Comparison of ENCODE assay signal across 15 cellular contexts in the genomic region with DNA sequence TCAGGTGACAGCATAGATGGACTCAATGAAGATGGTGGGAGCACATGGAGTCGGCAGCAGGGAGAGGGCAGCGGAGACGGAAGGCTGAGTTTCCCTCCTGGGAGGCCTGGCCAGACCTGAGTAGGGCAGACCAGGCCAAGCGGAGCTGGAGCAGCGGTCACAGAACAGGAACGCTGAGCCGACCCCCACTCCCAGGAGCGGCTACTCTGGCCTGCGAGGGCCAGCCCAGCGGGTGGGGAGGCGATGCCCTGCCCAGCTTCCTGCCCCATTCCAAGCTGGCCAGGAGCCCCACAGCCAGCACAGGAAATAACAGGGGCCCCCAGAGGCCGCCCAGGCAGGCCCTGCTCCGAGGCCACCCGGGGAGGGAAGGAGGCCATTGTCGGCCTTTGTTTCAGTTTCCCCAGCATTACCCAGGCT.
A peak's percentile ranks its signal among the peaks of the same experiment; 100 is the strongest.
DNase-seq lines count a peak whose midpoint lies in the region; ATAC-seq, FAIRE-seq and TF ChIP-seq lines count a peak whose summit lies in the region.
"Had no signal": no experiment of that assay in that cellular context is flagged by ENCODE, and none has a peak within 500 bp of the region (broad histone marks: within the 10 kb centered on the region; RNA-seq: fewer than 3 reads in every experiment).

No MANE protein-coding gene starts in this region.

- H3K9ac ChIP-seq in liver (ENCODE audit: low read depth in 1 of 2, low read length in 2 of 2) = no peak overlapping the region
- no peak overlapping the region for H3K9ac ChIP-seq in HepG2 (ENCODE audit: insufficient read depth, low read depth, low read length)

- no TSS peak for BruUV-seq in HepG2 (replicated peaks; lab: Mats Ljungman, UMichigan)

- H3K4me3 ChIP-seq in liver (ENCODE audit: low read depth in 1 of 3, low read length in 3 of 3) (no peak overlapping the region), HepG2 (replicated peaks in 1 of 3; ENCODE audit: insufficient read depth in 1 of 3, low read depth in 2 of 3, low read length in 3 of 3) (no peak overlapping the region), left ventricle myocardium inferior (peak overlapping the region; percentile 35), neuron (ENCODE audit: low read length) (peak overlapping the region; percentile 36)

- H2AFZ ChIP-seq in HepG2 (ENCODE audit: low read length) = no peak overlapping the region
- no peak overlapping the region for H2AFZ ChIP-seq in neuron (ENCODE audit: low read depth, low read length)

- POLR2A ChIA-PET in HepG2 (lab: Yijun Ruan, JAX) = no interaction called here

- no peaks in the 10 kb centered on the region for H3K36me3 ChIP-seq in liver (ENCODE audit: control insufficient read depth in 4 of 4, insufficient read depth in 3 of 4, low read depth in 1 of 4, low read length in 3 of 4)
- no peaks in the 10 kb centered on the region for H3K36me3 ChIP-seq in HepG2 (replicated peaks in 1 of 2; ENCODE audit: control insufficient read depth in 1 of 2, insufficient read depth in 2 of 2, low read length in 2 of 2)
- no peaks in the 10 kb centered on the region for H3K36me3 ChIP-seq in left ventricle myocardium inferior
- peaks cover 7% of the 10 kb centered on the region for H3K36me3 ChIP-seq in neuron (ENCODE audit: insufficient read depth, low read length)
- H3K36me3 ChIP-seq: breast epithelium had no signal

- 66% methylated on average over 15 of the region's 15 CpGs for WGBS in liver
- WGBS in HepG2 (ENCODE audit: low lambda C conversion rate) = 22% methylated on average over 5 of the region's 15 CpGs

- no peak for FAIRE-seq in HepG2 (lab: Jason Lieb, UNC)
- FAIRE-seq: A204.1, D721Med had no signal

- H3K27ac ChIP-seq in liver (ENCODE audit: low read depth in 1 of 2, low read length in 2 of 2) = no peak overlapping the region
- no peak overlapping the region for H3K27ac ChIP-seq in HepG2 (ENCODE audit: extremely low read length, insufficient read depth, low read length)
- H3K27ac ChIP-seq in left ventricle myocardium inferior (replicated peaks) = peak overlapping the region; percentile 77
- H3K27ac ChIP-seq: epithelial cell of prostate had no signal

- no peak for TF ChIP-seq RAD21 in liver (IDR thresholded peaks at IDR 0.05)
- no peak for TF ChIP-seq RAD21 in HepG2 (CRISPR knock-in tag; IDR thresholded peaks at IDR 0.05)

- H3K4me1 ChIP-seq in liver (ENCODE audit: control insufficient read depth in 4 of 4, insufficient read depth in 4 of 4, low read length in 3 of 4) (peaks cover 0 to 4% (median 0%) of the 10 kb centered on the region in 4 donors), HepG2 (ENCODE audit: insufficient read depth, low read length) (no peaks in the 10 kb centered on the region), left ventricle myocardium inferior (peaks cover 66% of the 10 kb centered on the region), neuron (ENCODE audit: insufficient read depth, low read length) (peaks cover 28% of the 10 kb centered on the region)

- no peak for TF ChIP-seq POLR2A in HepG2 (IDR thresholded peaks at IDR 0.05; ENCODE audit: insufficient read depth in 1 of 2, low read depth in 2 of 2, low read length in 2 of 2)

- in situ Hi-C loops in HepG2 (cut with HindIII; ENCODE audit: extremely low pct_ligation_motif_present, low pct_unique_long_range_greater_than_20kb) = no loop called here

- no peaks in the 10 kb centered on the region for H3K79me2 ChIP-seq in HepG2 (ENCODE audit: insufficient read depth, low read length)

- DNase-seq in HepG2 (ENCODE audit: low spot score) = no peak
- peak; percentile 40 for DNase-seq in left ventricle myocardium inferior
- DNase-seq in left colon = no peak
- no peak for DNase-seq in activated naive CD4-positive, alpha-beta T cell treated with Interleukin-2 at 50 U/mL for 16 hours
- no peak for DNase-seq in Kasumi-1 (lab: John Stamatoyannopoulos, UW)
- DNase-seq: MV-4-11; naive thymus-derived CD4-positive, alpha-beta T cell; PC-3 had no signal

- TF ChIP-seq EP300 in HepG2 (IDR thresholded peaks at IDR 0.05; ENCODE audit: low read depth in 2 of 2, low read length in 2 of 2) (no peak), HepG2 (CRISPR knock-in tag; IDR thresholded peaks at IDR 0.05; ENCODE audit: borderline replicate concordance) (no peak)

- no peak for ATAC-seq in HepG2
- no peak for ATAC-seq in left colon
- ATAC-seq in GM19035 (IDR thresholded peaks at IDR 0.05; ENCODE audit: unreplicated experiment) = no peak
- ATAC-seq: naive thymus-derived CD4-positive, alpha-beta T cell; PC-3 had no signal

- TF ChIP-seq CTCF in liver (IDR thresholded peaks at IDR 0.05; ENCODE audit: low read depth, low read length, missing input control) = no peak
- TF ChIP-seq CTCF in HepG2 (CRISPR knock-in tag; IDR thresholded peaks at IDR 0.05) = no peak
- TF ChIP-seq CTCF in left ventricle myocardium inferior (IDR thresholded peaks at IDR 0.05; ENCODE audit: borderline replicate concordance) = no peak

- H3K4me2 ChIP-seq in HepG2 (ENCODE audit: low read depth, low read length) = no peak overlapping the region

- intact Hi-C loops in HepG2 (cut with micrococcal nuclease; ENCODE audit: unreplicated experiment) (no loop called here), left ventricle myocardium inferior (cut with micrococcal nuclease) (loop anchor here (10.0 kb wide), 1 partner anchor 79 kb away; a partner anchor contains a TSS), left colon (cut with DNase I, micrococcal nuclease) (no loop called here)

- no peaks in the 10 kb centered on the region for H3K9me3 ChIP-seq in liver (ENCODE audit: control insufficient read depth in 4 of 4, low read length in 3 of 4)
- no peaks in the 10 kb centered on the region for H3K9me3 ChIP-seq in HepG2 (ENCODE audit: low read length)
- no peaks in the 10 kb centered on the region for H3K9me3 ChIP-seq in left ventricle myocardium inferior (replicated peaks)
- no peaks in the 10 kb centered on the region for H3K9me3 ChIP-seq in neuron (ENCODE audit: low read length)
- H3K9me3 ChIP-seq: breast epithelium had no signal

- CTCF ChIA-PET in HepG2 (lab: Yijun Ruan, JAX; ENCODE audit: low intra/inter-chr PET ratio, low total read pairs) = no interaction called here

- H3K27me3 ChIP-seq in liver (ENCODE audit: control insufficient read depth in 4 of 4, insufficient read depth in 4 of 4, low read length in 3 of 4) (no peaks in the 10 kb centered on the region), HepG2 (ENCODE audit: control insufficient read depth in 1 of 2, insufficient read depth in 2 of 2, low read length in 2 of 2) (peaks cover 0 to 10% of the 10 kb centered on the region in 2 experiments; a peak in 3 of 5 replicates), left ventricle myocardium inferior (ENCODE audit: low read depth) (no peaks in the 10 kb centered on the region), neuron (ENCODE audit: insufficient read depth, low read length) (no peaks in the 10 kb centered on the region)
- H3K27me3 ChIP-seq: breast epithelium had no signal

- no peaks in the 10 kb centered on the region for H4K20me1 ChIP-seq in HepG2 (ENCODE audit: insufficient read depth, low read length)

TF ChIP-seq in liver, 16 proteins besides CTCF, POLR2A, EP300 and RAD21:
- TF ChIP-seq FOXA2 (IDR thresholded peaks at IDR 0.05) (no peak), NR2F2 (IDR thresholded peaks at IDR 0.05) (peak; percentile 39)

TF ChIP-seq in HepG2, 621 proteins besides CTCF, POLR2A, EP300 and RAD21:
- TF ChIP-seq, protein P1, sequence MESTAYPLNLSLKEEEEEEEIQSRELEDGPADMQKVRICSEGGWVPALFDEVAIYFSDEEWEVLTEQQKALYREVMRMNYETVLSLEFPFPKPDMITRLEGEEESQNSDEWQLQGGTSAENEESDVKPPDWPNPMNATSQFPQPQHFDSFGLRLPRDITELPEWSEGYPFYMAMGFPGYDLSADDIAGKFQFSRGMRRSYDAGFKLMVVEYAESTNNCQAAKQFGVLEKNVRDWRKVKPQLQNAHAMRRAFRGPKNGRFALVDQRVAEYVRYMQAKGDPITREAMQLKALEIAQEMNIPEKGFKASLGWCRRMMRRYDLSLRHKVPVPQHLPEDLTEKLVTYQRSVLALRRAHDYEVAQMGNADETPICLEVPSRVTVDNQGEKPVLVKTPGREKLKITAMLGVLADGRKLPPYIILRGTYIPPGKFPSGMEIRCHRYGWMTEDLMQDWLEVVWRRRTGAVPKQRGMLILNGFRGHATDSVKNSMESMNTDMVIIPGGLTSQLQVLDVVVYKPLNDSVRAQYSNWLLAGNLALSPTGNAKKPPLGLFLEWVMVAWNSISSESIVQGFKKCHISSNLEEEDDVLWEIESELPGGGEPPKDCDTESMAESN (CRISPR knock-in tag; conservative IDR thresholded peaks at IDR 0.05) = no peak
- TF ChIP-seq MBNL3 (CRISPR knock-in tag; conservative IDR thresholded peaks at IDR 0.05) (no peak), ADNP (CRISPR knock-in tag; IDR thresholded peaks at IDR 0.05) (no peak)

Comparison
In these comparisons a context has a peak if more than half of its experiments do, and no peak if none do; other contexts are left out.
1. H3K4me3 ChIP-seq: peak in left ventricle myocardium inferior (single experiment) and neuron (single experiment); none in liver (0 of 3) and HepG2 (0 of 3).